Comparison of ENCODE assay signal across 11 cellular contexts in the genomic region with DNA sequence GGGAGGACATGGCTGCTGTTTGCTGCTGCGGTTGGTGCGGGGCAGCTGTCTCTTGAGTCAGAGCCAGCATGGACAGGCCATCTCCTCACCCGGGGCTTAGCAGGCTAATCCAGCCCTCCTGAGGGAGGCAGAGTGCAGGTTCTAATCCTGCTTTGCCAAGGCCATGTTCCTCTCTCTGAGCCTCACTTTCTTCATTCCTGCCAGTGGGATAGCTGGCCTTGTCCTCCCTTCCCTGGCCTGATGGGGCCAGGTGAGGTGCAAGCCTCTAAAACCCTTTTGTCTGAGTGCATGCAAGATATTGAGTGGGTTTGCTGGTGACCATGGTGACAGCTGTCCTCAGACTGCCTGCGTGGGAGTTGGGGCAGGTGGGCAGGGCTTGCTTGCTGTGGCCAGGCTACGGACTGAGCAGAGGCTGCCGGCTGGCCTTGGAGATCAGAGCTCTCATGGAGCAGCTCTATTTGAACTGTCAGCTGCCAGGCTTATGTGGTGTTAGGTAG. TPM values are rescaled to one million over a fixed set of nuclear protein-coding genes. Genes with fewer than 3 reads are reported as not detected.
DNase-seq lines count a peak whose midpoint lies in the region; ATAC-seq and TF ChIP-seq lines count a peak whose summit lies in the region.
"Had no signal": no experiment of that assay in that cellular context is flagged by ENCODE, and none has a peak within 500 bp of the region (broad histone marks: within the 10 kb centered on the region; RNA-seq: fewer than 3 reads in every experiment).

No MANE protein-coding gene starts in this region.

- H3K4me1 Mint-ChIP-seq in naive thymus-derived CD8-positive, alpha-beta T cell, result peaks cover 35 to 77% (median 57%) of the 10 kb centered on the region in 4 donors
- peaks cover 34 to 46% of the 10 kb centered on the region in 2 donors for H3K4me1 Mint-ChIP-seq in effector memory CD8-positive, alpha-beta T cell (ENCODE audit: low read depth in 2 of 2)

- no peaks in the 10 kb centered on the region for H3K27me3 ChIP-seq in right atrium auricular region
- H3K27me3 ChIP-seq in WERI-Rb-1 (ENCODE audit: insufficient read depth, low read depth, severe bottlenecking), result no peaks in the 10 kb centered on the region
- no peaks in the 10 kb centered on the region for H3K27me3 ChIP-seq in aorta (ENCODE audit: control insufficient read depth in 1 of 2, insufficient read depth in 2 of 2, low read length in 1 of 2)

- ATAC-seq in Right ventricle myocardium superior (ENCODE audit: poor library complexity) (no peak), aorta (ENCODE audit: low FRiP score) (no peak)
- no peak for ATAC-seq in naive thymus-derived CD8-positive, alpha-beta T cell
- ATAC-seq in effector memory CD8-positive, alpha-beta T cell (replicated peaks), result no peak

- no peaks in the 10 kb centered on the region for H3K9me3 ChIP-seq in right atrium auricular region
- H3K9me3 ChIP-seq in WERI-Rb-1 (ENCODE audit: severe bottlenecking), result no peaks in the 10 kb centered on the region
- no peaks in the 10 kb centered on the region for H3K9me3 ChIP-seq in aorta (ENCODE audit: control insufficient read depth, low read length)

- peak overlapping the region in 1 of 10 donors; percentile 51 for H3K4me3 Mint-ChIP-seq in naive thymus-derived CD8-positive, alpha-beta T cell
- H3K4me3 Mint-ChIP-seq in effector memory CD8-positive, alpha-beta T cell, result no peak overlapping the region
- H3K4me3 Mint-ChIP-seq: endodermal cell had no signal

- H3K27ac Mint-ChIP-seq in naive thymus-derived CD8-positive, alpha-beta T cell, result peak overlapping the region in 6 of 10 donors; percentile 44 to 86 (median 72)
- H3K27ac Mint-ChIP-seq in effector memory CD8-positive, alpha-beta T cell, result peak overlapping the region in 1 of 2 donors; percentile 69
- H3K27ac Mint-ChIP-seq: endodermal cell had no signal

- POLR2A ChIA-PET in naive thymus-derived CD8-positive, alpha-beta T cell (lab: Charles Lee), result interaction anchor here (6.6 kb wide), 1 partner anchor 9 kb away, joined by 63 read pairs; no protein-coding TSS in a partner anchor

- intact Hi-C loops in Right ventricle myocardium superior (cut with DNase I), result no loop called here
- intact Hi-C loops in aorta (cut with DNase I), result loop anchor here (5.0 kb wide), 2 partner anchors 45 to 225 kb away; partner anchors contain the start of gene GAB2 (in 1 of the 2)

- peaks cover 0 to 3% (median 0%) of the 10 kb centered on the region in 3 donors for H3K36me3 Mint-ChIP-seq in naive thymus-derived CD8-positive, alpha-beta T cell
- peaks cover 16% of the 10 kb centered on the region for H3K36me3 Mint-ChIP-seq in effector memory CD8-positive, alpha-beta T cell (ENCODE audit: insufficient read depth)

- no peaks in the 10 kb centered on the region for H3K27me3 Mint-ChIP-seq in naive thymus-derived CD8-positive, alpha-beta T cell
- H3K27me3 Mint-ChIP-seq in effector memory CD8-positive, alpha-beta T cell, result no peaks in the 10 kb centered on the region

- WGBS in aorta, 2 donors, result 25 to 27% methylated on average over 6 of the region's 6 CpGs

- no peak for TF ChIP-seq CTCF in right atrium auricular region (IDR thresholded peaks at IDR 0.05)
- TF ChIP-seq CTCF in WERI-Rb-1 (IDR thresholded peaks at IDR 0.05; ENCODE audit: low read depth, low read length), result no peak

- H3K9me3 Mint-ChIP-seq in naive thymus-derived CD8-positive, alpha-beta T cell, result no peaks in the 10 kb centered on the region
- H3K9me3 Mint-ChIP-seq in effector memory CD8-positive, alpha-beta T cell, result no peaks in the 10 kb centered on the region
- H3K9me3 Mint-ChIP-seq: endodermal cell had no signal

- H3K4me1 ChIP-seq in right atrium auricular region (peaks cover 0 to 53% of the 10 kb centered on the region in 2 donors), aorta (ENCODE audit: control insufficient read depth in 1 of 2, insufficient read depth in 2 of 2, low read length in 2 of 2) (peaks cover 0 to 5% of the 10 kb centered on the region in 2 donors)

- H3K36me3 ChIP-seq in right atrium auricular region, result no peaks in the 10 kb centered on the region
- peaks cover 6% of the 10 kb centered on the region; the same call in 1 of the 2 replicates for H3K36me3 ChIP-seq in WERI-Rb-1
- H3K36me3 ChIP-seq in aorta (ENCODE audit: control insufficient read depth in 1 of 2, insufficient read depth in 2 of 2, low read length in 1 of 2), result no peaks in the 10 kb centered on the region

- H3K27ac ChIP-seq in right atrium auricular region (peak overlapping the region; percentile 16 to 35), WERI-Rb-1 (peak overlapping the region; percentile 80), aorta (ENCODE audit: low read depth in 1 of 2, low read length in 2 of 2) (peak overlapping the region in 1 of 2 donors; percentile 4)

- no peak for DNase-seq in right atrium auricular region (ENCODE audit: low spot score)
- no peak for DNase-seq in Right ventricle myocardium superior
- peak; percentile 87 for DNase-seq in WERI-Rb-1
- DNase-seq in naive thymus-derived CD8-positive, alpha-beta T cell, result no peak
- peak; percentile 54 to 74 for DNase-seq in aorta
- no peak for DNase-seq in NCI-H510A treated with DMSO at 0.1 percent for 48 hours (lab: John Stamatoyannopoulos, UW)
- DNase-seq in effector memory CD8-positive, alpha-beta T cell, result no peak
- DNase-seq in stimulated activated naive CD4-positive, alpha-beta T cell (lab: John Stamatoyannopoulos, UW), result no peak
- DNase-seq: amniotic stem cell, endodermal cell, NCI-H446 treated with DMSO at 0.1 percent for 48 hours had no signal

- H3K4me3 ChIP-seq in right atrium auricular region (no peak overlapping the region), WERI-Rb-1 (ENCODE audit: low read depth, low read length) (no peak overlapping the region), aorta (ENCODE audit: low read length in 2 of 2) (no peak overlapping the region)

RNA-seq across cellular contexts. Expression of gene USP35, which starts 3.6 kb away (rescaled TPM):
- total RNA-seq in right atrium auricular region (1 to 10 TPM; 8.0 to 8.6 TPM), Right ventricle myocardium superior (4.6 TPM), aorta (10 to 100 TPM; 26.8 to 28.0 TPM)
- total RNA-seq in naive thymus-derived CD8-positive, alpha-beta T cell, result 10 to 100 TPM; 11.4 to 12.4 TPM
- 1 to 10 TPM in 2 of 3 donors, under 1 TPM in 1; 0.76 to 1.5 (median 1.5) TPM for polyA plus RNA-seq in naive thymus-derived CD8-positive, alpha-beta T cell
- 10 to 100 TPM in 1 of 2 donors, 1 to 10 TPM in 1; 3.0 to 18.7 TPM for polyA plus RNA-seq in aorta

RNA-seq across cellular contexts. Expression of gene KCTD21, which starts 3.8 kb away (rescaled TPM):
- total RNA-seq in right atrium auricular region (10 to 100 TPM in 1 of 2 donors, 1 to 10 TPM in 1; 9.8 to 12.9 TPM), Right ventricle myocardium superior (10.4 TPM), aorta (10 to 100 TPM; 14.0 to 16.1 TPM)
- total RNA-seq in naive thymus-derived CD8-positive, alpha-beta T cell, result 1 to 10 TPM; 5.1 to 6.1 TPM
- 1 to 10 TPM in 1 of 3 donors, under 1 TPM in 2; 0.08 to 2.5 (median 0.94) TPM for polyA plus RNA-seq in naive thymus-derived CD8-positive, alpha-beta T cell
- polyA plus RNA-seq in aorta, result 1 to 10 TPM; 4.8 to 7.5 TPM

RNA-seq across cellular contexts. Expression of gene ALG8, which starts 52.8 kb away (rescaled TPM):
- 10 to 100 TPM; 16.5 to 22.5 TPM for total RNA-seq in right atrium auricular region
- 15.8 TPM for total RNA-seq in Right ventricle myocardium superior
- total RNA-seq in naive thymus-derived CD8-positive, alpha-beta T cell, result 10 to 100 TPM; 37.4 to 40.3 TPM
- 10 to 100 TPM; 54.6 to 65.0 (median 64.4) TPM for polyA plus RNA-seq in naive thymus-derived CD8-positive, alpha-beta T cell
- 10 to 100 TPM; 22.2 to 23.6 TPM for total RNA-seq in aorta
- polyA plus RNA-seq in aorta, result 10 to 100 TPM; 18.0 to 24.2 TPM

Comparison
In these comparisons a context has a peak if more than half of its experiments do, and no peak if none do; other contexts are left out.
1. DNase-seq: peak in WERI-Rb-1 (single experiment) and aorta (2 of 2); none in right atrium auricular region (single experiment), Right ventricle myocardium superior (single experiment), naive thymus-derived CD8-positive, alpha-beta T cell (0 of 10), NCI-H510A treated with DMSO at 0.1 percent for 48 hours (single experiment), effector memory CD8-positive, alpha-beta T cell (0 of 3) and stimulated activated naive CD4-positive, alpha-beta T cell (0 of 6).